Comparison of ENCODE assay signal across 1 cellular context in genomic region chr1:108963052-108963686, GRCh38.
TF ChIP-seq lines count a peak whose summit lies in the region.

TSS of gene CLCC1 (minus strand) at chr1:108963484. CDS start at chr1:108950437, 13,047 bp downstream.

TF ChIP-seq in GM12878, 131 proteins besides CTCF, POLR2A, EP300 and RAD21 (continued from another document and continues in another):
- TF ChIP-seq RELB (IDR thresholded peaks at IDR 0.05; ENCODE audit: low read depth) (peak; percentile 12; the same call in 1 of the 2 replicates), SREBF2 (IDR thresholded peaks at IDR 0.05; ENCODE audit: low read length) (no peak), ELK1 (IDR thresholded peaks at IDR 0.05; ENCODE audit: low read depth, low read length) (0 out of 2 replicates have a peak, but pooled peaks have one; percentile 22), CHD2 (IDR thresholded peaks at IDR 0.05; ENCODE audit: borderline replicate concordance, low read depth, low read length) (peak; percentile 60; the same call in 1 of the 2 replicates), CREM (IDR thresholded peaks at IDR 0.05; ENCODE audit: low read depth) (peak; percentile 86), HDAC2 (IDR thresholded peaks at IDR 0.05) (no peak), ASH2L (IDR thresholded peaks at IDR 0.05; ENCODE audit: borderline replicate concordance, low read depth) (peak; percentile 11; the same call in 1 of the 2 replicates), ZBTB33 (IDR thresholded peaks at IDR 0.05) (no peak), ATF7 (IDR thresholded peaks at IDR 0.05; ENCODE audit: low read depth) (peak; percentile 50; the same call in 1 of the 2 replicates), BRCA1 (IDR thresholded peaks at IDR 0.05; ENCODE audit: low read depth, low read length) (no peak), ZNF384 (IDR thresholded peaks at IDR 0.05; ENCODE audit: borderline replicate concordance, low read depth, low read length) (no peak), BHLHE40 (IDR thresholded peaks at IDR 0.05; ENCODE audit: borderline replicate concordance in 1 of 2, low read depth in 2 of 2, low read length in 1 of 2) (peak; percentile 45 to 92; a peak in 3 of 4 replicates), RFX5 (IDR thresholded peaks at IDR 0.05; ENCODE audit: low read depth, low read length) (peak; percentile 61; the same call in 1 of the 2 replicates), MXI1 (IDR thresholded peaks at IDR 0.05; ENCODE audit: low read depth, low read length) (peak; percentile 87), SUZ12 (IDR thresholded peaks at IDR 0.05; ENCODE audit: unreplicated experiment) (no peak), SKIL (IDR thresholded peaks at IDR 0.05; ENCODE audit: low read depth, poor library complexity, severe bottlenecking) (no peak), HDAC6 (IDR thresholded peaks at IDR 0.05; ENCODE audit: unreplicated experiment) (peak; percentile 68), PRDM15 (CRISPR knock-in tag; IDR thresholded peaks at IDR 0.05) (no peak), SUPT20H (IDR thresholded peaks at IDR 0.05; ENCODE audit: borderline replicate concordance, control insufficient read depth, low read depth, low read length) (no peak), USF2 (IDR thresholded peaks at IDR 0.05; ENCODE audit: borderline replicate concordance, low read depth, low read length) (no peak), RUNX3 (IDR thresholded peaks at IDR 0.05; ENCODE audit: low read length) (peak; percentile 76), MAX (IDR thresholded peaks at IDR 0.05; ENCODE audit: low read depth, low read length) (peak; percentile 78), TCF12 (IDR thresholded peaks at IDR 0.05; ENCODE audit: low read depth, low read length) (peak; percentile 74), PML (IDR thresholded peaks at IDR 0.05; ENCODE audit: low read length) (0 out of 2 replicates have a peak, but pooled peaks have one; percentile 48), HCFC1 (IDR thresholded peaks at IDR 0.05; ENCODE audit: low read length) (0 out of 2 replicates have a peak, but pooled peaks have one; percentile 25), HDGF (IDR thresholded peaks at IDR 0.05) (peak; percentile 48; the same call in 1 of the 2 replicates), BACH1 (IDR thresholded peaks at IDR 0.05; ENCODE audit: borderline replicate concordance) (peak; percentile 75), NR2F1 (conservative IDR thresholded peaks at IDR 0.05) (peak; percentile 92), KLF5 (IDR thresholded peaks at IDR 0.05; ENCODE audit: partially characterized antibody) (peak; percentile 66), NFXL1 (IDR thresholded peaks at IDR 0.05; ENCODE audit: borderline replicate concordance) (no peak), ZNF687 (IDR thresholded peaks at IDR 0.05) (peak; percentile 83), RAD51 (IDR thresholded peaks at IDR 0.05) (no peak), NRF1 (conservative IDR thresholded peaks at IDR 0.05; ENCODE audit: low read depth, low read length) (0 out of 2 replicates have a peak, but pooled peaks have one; percentile 16), YY1 (IDR thresholded peaks at IDR 0.05; ENCODE audit: low read depth, low read length) (peak; percentile 42; the same call in 1 of the 2 replicates), NKRF (conservative IDR thresholded peaks at IDR 0.05) (peak; percentile 89), ZNF207 (IDR thresholded peaks at IDR 0.05; ENCODE audit: borderline replicate concordance) (peak; percentile 63; the same call in 1 of the 2 replicates), PAX5 (IDR thresholded peaks at IDR 0.05; ENCODE audit: borderline replicate concordance, low read depth, low read length) (peak; percentile 96), KDM1A (IDR thresholded peaks at IDR 0.05; ENCODE audit: borderline replicate concordance) (no peak), SRF (IDR thresholded peaks at IDR 0.05; ENCODE audit: low read depth in 2 of 2, low read length in 2 of 2) (0 out of 4 replicates have a peak, but pooled peaks of 1 of the 2 experiments have one; percentile 22), POLR2AphosphoS2 (IDR thresholded peaks at IDR 0.05; ENCODE audit: low read depth, low read length) (peak; percentile 67; the same call in 1 of the 2 replicates), NBN (IDR thresholded peaks at IDR 0.05) (0 out of 2 replicates have a peak, but pooled peaks have one; percentile 51), EGR1 (IDR thresholded peaks at IDR 0.05; ENCODE audit: borderline replicate concordance in 1 of 2, low read depth in 2 of 2, low read length in 2 of 2) (peak in 1 of 2 experiments; percentile 30; a peak in 1 of 3 replicates)
